ENCODE assay signal across 8 cellular contexts in genomic region chr22:38706101-38706884, GRCh38. TPM values are rescaled to one million over a fixed set of nuclear protein-coding genes. Genes with fewer than 3 reads are reported as not detected.
DNase-seq lines count a peak whose midpoint lies in the region; ATAC-seq and TF ChIP-seq lines count a peak whose summit lies in the region.

No MANE protein-coding gene starts in this region.

- peaks cover 5% of the 10 kb centered on the region; the same call in 1 of the 2 replicates for H3F3A ChIP-seq in DOHH2 (ENCODE audit: control insufficient read depth, insufficient read depth)

- no peaks in the 10 kb centered on the region for H3K9me3 ChIP-seq in DOHH2 (ENCODE audit: control insufficient read depth, insufficient read depth, low read length)
- no peaks in the 10 kb centered on the region for H3K9me3 ChIP-seq in HAP-1
- no peaks in the 10 kb centered on the region for H3K9me3 ChIP-seq in iPS DF 6.9 (ENCODE audit: control insufficient read depth, insufficient read depth, low read length)
- no peaks in the 10 kb centered on the region for H3K9me3 ChIP-seq in sigmoid colon

- H3K79me2 ChIP-seq in DOHH2 (ENCODE audit: control insufficient read depth, low read length): peaks cover 61% of the 10 kb centered on the region

- no peak for TF ChIP-seq EP300 in sigmoid colon (IDR thresholded peaks at IDR 0.05)

- no peaks in the 10 kb centered on the region for H3K9me2 ChIP-seq in DOHH2 (replicated peaks; ENCODE audit: control insufficient read depth, low read length)

- ATAC-seq in GM19463 (IDR thresholded peaks at IDR 0.05; ENCODE audit: unreplicated experiment): no peak
- ATAC-seq in HG02623 (IDR thresholded peaks at IDR 0.05; ENCODE audit: unreplicated experiment): no peak

- TF ChIP-seq CTCF in DOHH2 (IDR thresholded peaks at IDR 0.05; ENCODE audit: low read depth, low read length, poor library complexity, severe bottlenecking): no peak
- TF ChIP-seq CTCF in sigmoid colon (IDR thresholded peaks at IDR 0.05): no peak

- intact Hi-C loops in sigmoid colon (cut with DNase I): no loop called here

- DNase-seq in HAP-1 (ENCODE audit: low spot score in 2 of 2): peak in 1 of 2 experiments; percentile 36
- DNase-seq in RPMI7951 (ENCODE audit: low read depth): peak; percentile 37
- DNase-seq in astrocyte of the hippocampus (ENCODE audit: low read depth, low spot score): peak; percentile 64
- no peak for DNase-seq in iPS DF 6.9 (ENCODE audit: low read depth, low spot score)
- DNase-seq in sigmoid colon: peak; percentile 78

- H3K27me3 ChIP-seq in DOHH2 (ENCODE audit: control insufficient read depth, low read length) (no peaks in the 10 kb centered on the region), HAP-1 (ENCODE audit: low read depth) (no peaks in the 10 kb centered on the region), iPS DF 6.9 (ENCODE audit: control insufficient read depth, insufficient read depth, low read length) (no peaks in the 10 kb centered on the region), sigmoid colon (no peaks in the 10 kb centered on the region)

- H3K4me2 ChIP-seq in DOHH2 (ENCODE audit: low read length): peak overlapping the region; percentile 100

- peaks cover 44% of the 10 kb centered on the region for H4K20me1 ChIP-seq in DOHH2 (ENCODE audit: control insufficient read depth, insufficient read depth, low read depth, low read length)

- H3K4me3 ChIP-seq in DOHH2 (ENCODE audit: low read length) (peak overlapping the region; percentile 76), HAP-1 (peak overlapping the region; percentile 88), iPS DF 6.9 (ENCODE audit: low read length) (peak overlapping the region; percentile 98), sigmoid colon (peak overlapping the region; percentile 73 to 98 (median 90))

- in situ Hi-C loops in HAP-1 (cut with MboI; ENCODE audit: low sequenced_read_pairs): no loop called here

- H3K4me1 ChIP-seq in DOHH2 (ENCODE audit: control insufficient read depth, low read length) (peaks cover 60% of the 10 kb centered on the region), HAP-1 (peaks cover 36% of the 10 kb centered on the region), iPS DF 6.9 (ENCODE audit: control insufficient read depth, insufficient read depth, low read length) (peaks cover 2% of the 10 kb centered on the region; the same call in 1 of the 2 replicates), sigmoid colon (peaks cover 0 to 35% (median 31%) of the 10 kb centered on the region in 4 donors)

- TF ChIP-seq POLR2A in sigmoid colon (IDR thresholded peaks at IDR 0.05): no peak

- peak overlapping the region; percentile 58 for H3K27ac ChIP-seq in DOHH2 (ENCODE audit: low read depth, low read length)
- no peak overlapping the region for H3K27ac ChIP-seq in iPS DF 6.9 (ENCODE audit: low read length)
- H3K27ac ChIP-seq in sigmoid colon: peak overlapping the region; percentile 95 to 99 (median 98)

- H3K36me3 ChIP-seq in DOHH2 (ENCODE audit: control insufficient read depth, low read length) (peaks cover 38% of the 10 kb centered on the region), HAP-1 (replicated peaks) (peaks cover 28% of the 10 kb centered on the region), iPS DF 6.9 (ENCODE audit: control insufficient read depth, insufficient read depth, low read length) (no peaks in the 10 kb centered on the region), sigmoid colon (peaks cover 0 to 13% (median 2%) of the 10 kb centered on the region in 4 donors)

- no CpG with 5 or more reads among the region's 80 CpGs for WGBS in iPS DF 6.9 (ENCODE audit: insufficient coverage, insufficient read length)
- 0 to 1% methylated on average over 80 of the region's 80 CpGs for WGBS in sigmoid colon, 2 donors

RNA-seq across cellular contexts. Expression of gene GTPBP1, which starts 0.5 kb away (rescaled TPM):
- 15.6 and 16.3 TPM in 2 replicates for total RNA-seq in RPMI7951 (2014; rRNA removed; shearing (Covaris generic))
- total RNA-seq in sigmoid colon: 10 to 100 TPM; 23.5 to 46.2 (median 31.0) TPM
- polyA plus RNA-seq in sigmoid colon: 10 to 100 TPM; 15.0 to 59.1 (median 21.0) TPM

RNA-seq across cellular contexts. Expression of gene JOSD1, which starts 5.5 kb away (rescaled TPM):
- 46.5 and 62.0 TPM in 2 replicates for total RNA-seq in RPMI7951 (2014; rRNA removed; shearing (Covaris generic))
- 10 to 100 TPM; 34.9 to 46.0 (median 36.8) TPM for total RNA-seq in sigmoid colon
- 10 to 100 TPM; 57.6 to 94.6 (median 74.5) TPM for polyA plus RNA-seq in sigmoid colon

RNA-seq across cellular contexts. Expression of gene TOMM22, which starts 24.5 kb away (rescaled TPM):
- total RNA-seq in RPMI7951 (2014; rRNA removed; shearing (Covaris generic)): 56.5 and 61.2 TPM in 2 replicates
- 10 to 100 TPM; 37.7 to 50.2 (median 40.5) TPM for total RNA-seq in sigmoid colon
- polyA plus RNA-seq in sigmoid colon: 10 to 100 TPM; 56.9 to 65.2 (median 64.3) TPM

RNA-seq across cellular contexts. Expression of gene SUN2, which starts 49.5 kb away (rescaled TPM):
- 47.8 and 69.2 TPM in 2 replicates for total RNA-seq in RPMI7951 (2014; rRNA removed; shearing (Covaris generic))
- total RNA-seq in sigmoid colon: 100 to 1,000 TPM; 255 to 319 (median 281) TPM
- 100 to 1,000 TPM in 1 of 3 donors, 10 to 100 TPM in 1, 1 to 10 TPM in 1; 9.2 to 132 (median 19.2) TPM for polyA plus RNA-seq in sigmoid colon

RNA-seq across cellular contexts. Expression of gene CBY1, which starts 49.9 kb away (rescaled TPM):
- total RNA-seq in RPMI7951 (2014; rRNA removed; shearing (Covaris generic)): 14.1 and 19.7 TPM in 2 replicates
- 10 to 100 TPM; 23.6 to 47.8 (median 39.3) TPM for total RNA-seq in sigmoid colon
- polyA plus RNA-seq in sigmoid colon: 10 to 100 TPM; 33.6 to 35.6 (median 34.7) TPM
